In genomic region chr18:69408522-69408921, GRCh38 we compare ENCODE assay signal across 19 cellular contexts. TPM values are rescaled to one million over a fixed set of nuclear protein-coding genes. Genes with fewer than 3 reads are reported as not detected.
"Had no signal": no experiment of that assay in that cellular context is flagged by ENCODE, and none has a peak within 500 bp of the region (broad histone marks: within the 10 kb centered on the region; RNA-seq: fewer than 3 reads in every experiment).

No MANE protein-coding gene starts in this region.

- DNase-seq: activated CD4-positive, alpha-beta T cell treated with anti-CD3 and anti-CD28 coated beads for 4 hours; activated CD8-positive, alpha-beta memory T cell treated with anti-CD3 and anti-CD28 coated beads, Interleukin-2, amount 50 U/mL, for 48 hours; activated CD8-positive, alpha-beta T cell treated with anti-CD3 and anti-CD28 coated beads for 36 hours; activated naive CD4-positive, alpha-beta T cell; activated T-cell treated with anti-CD3 and anti-CD28 coated beads, Interleukin-2, amount 50 U/mL, for 1 hour; aorta; caudate nucleus; MV-4-11; NCI-H1092 treated with DMSO at 0.1 percent for 48 hours; NCI-H1417 treated with DMSO at 0.1 percent for 48 hours; NCI-H1694; NCI-H2029 treated with DMSO at 0.1 percent for 48 hours; NCI-H2171; NCI-H2227 treated with DMSO at 0.1 percent for 48 hours; NCI-H524; NCI-H82; PC-9; SHP77 treated with DMSO at 0.1 percent for 48 hours had no signal

RNA-seq across cellular contexts. Expression of gene DOK6, which starts 7.8 kb away (rescaled TPM):
- total RNA-seq: activated CD8-positive, alpha-beta T cell treated with anti-CD3 and anti-CD28 coated beads for 36 hours; MCF 10A; PC-9 had no signal
